ENCODE assay signal across 8 cellular contexts in genomic region chr9:37079370-37080164, GRCh38. TPM values are rescaled to one million over a fixed set of nuclear protein-coding genes. Genes with fewer than 3 reads are reported as not detected.
DNase-seq lines count a peak whose midpoint lies in the region; ATAC-seq, FAIRE-seq and TF ChIP-seq lines count a peak whose summit lies in the region.

No MANE protein-coding gene starts in this region.

- peak; percentile 28 for DNase-seq in AG04449 (ENCODE audit: low read depth, low spot score)
- peak; percentile 91 for DNase-seq in NCI-H2227 (lab: John Stamatoyannopoulos, UW; ENCODE audit: unreplicated experiment)
- peak; percentile 86 for DNase-seq in bronchial epithelial cell (ENCODE audit: low read depth)
- peak; percentile 91 for DNase-seq in iPS-NIHi11 (ENCODE audit: low spot score)

- H3K27ac ChIP-seq in skin epidermis = peak overlapping the region; percentile 62 to 96 (median 86)

- POLR2A ChIA-PET in AG04449 (lab: Yijun Ruan, JAX) = interaction anchor here (0.6 to 1.3 kb wide), 2 partner anchors 25 to 121 kb away, joined by 3 read pairs; no protein-coding TSS in a partner anchor

- FAIRE-seq in bronchial epithelial cell (lab: Jason Lieb, UNC) = peak; percentile 50

- H3K27me3 ChIP-seq in bronchial epithelial cell (ENCODE audit: control insufficient read depth, insufficient read depth, low read length) = no peaks in the 10 kb centered on the region

- CTCF ChIA-PET in AG04449 (lab: Yijun Ruan, JAX) = interaction anchor here (0.6 to 1.5 kb wide), 3 partner anchors 82 to 250 kb away, joined by 3 read pairs; no protein-coding TSS in a partner anchor

- peak; percentile 88 for ATAC-seq in GM18907 (IDR thresholded peaks at IDR 0.05; ENCODE audit: unreplicated experiment)
- ATAC-seq in HG03139 (IDR thresholded peaks at IDR 0.05; ENCODE audit: unreplicated experiment) = peak; percentile 91

- H3K4me3 ChIP-seq in AG04449 (ENCODE audit: low read depth, low read length) = peak overlapping the region; percentile 91
- peak overlapping the region; percentile 91 for H3K4me3 ChIP-seq in WI38 (ENCODE audit: low read depth, low read length)
- peak overlapping the region; percentile 100 for H3K4me3 ChIP-seq in bronchial epithelial cell (ENCODE audit: low read depth, low read length)
- H3K4me3 ChIP-seq in skin epidermis = peak overlapping the region; percentile 82 to 96 (median 92)

- no peaks in the 10 kb centered on the region for H3K36me3 ChIP-seq in bronchial epithelial cell (ENCODE audit: control insufficient read depth, insufficient read depth, low read length)

- TF ChIP-seq CTCF in AG04449 (IDR thresholded peaks at IDR 0.05; ENCODE audit: insufficient read depth, low read length, missing control alignments) (no peak), WI38 (IDR thresholded peaks at IDR 0.05; ENCODE audit: low read depth, low read length) (no peak), bronchial epithelial cell (IDR thresholded peaks at IDR 0.05; ENCODE audit: insufficient read depth, low read length, severe bottlenecking) (no peak)

RNA-seq across cellular contexts. Expression of gene ZCCHC7, which starts 40.8 kb away (rescaled TPM):
- 19.3 and 26.9 TPM in 2 replicates for total RNA-seq in bronchial epithelial cell

RNA-seq across cellular contexts. Expression of gene PAX5, which starts 45.5 kb away (rescaled TPM):
- total RNA-seq in bronchial epithelial cell = not detected in 2 replicates

Comparison
In these comparisons a context has a peak if more than half of its experiments do, and no peak if none do; other contexts are left out.
1. Peak in every context shown above with its lines: DNase-seq, ATAC-seq, H3K4me3 ChIP-seq and H3K27ac ChIP-seq.
2. DNase-seq: peak in every context shown above with its lines; median percentile 91 in NCI-H2227; 91 in iPS-NIHi11; 86 in bronchial epithelial cell; 28 in AG04449.